In the genomic region with DNA sequence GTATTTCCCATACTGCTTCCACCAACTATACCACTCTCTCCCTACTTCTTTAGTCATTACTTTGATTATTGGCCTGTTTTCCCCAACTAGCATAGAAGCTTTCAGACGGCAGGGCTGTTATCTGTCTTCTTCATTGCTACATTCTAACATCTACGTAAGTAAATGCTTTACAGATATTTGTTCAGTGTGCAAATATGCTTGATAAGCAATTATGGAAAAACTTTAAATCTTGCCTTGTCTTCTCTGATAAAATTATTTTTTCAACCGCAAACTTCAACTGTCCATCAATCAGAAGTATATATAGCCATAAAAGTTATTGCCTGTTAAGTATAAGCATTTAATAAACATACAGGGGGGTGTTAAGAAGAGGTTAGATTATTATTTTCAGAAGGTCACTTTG, we compare ENCODE assay signal across 20 cellular contexts. TPM values are rescaled to one million over a fixed set of nuclear protein-coding genes. Genes with fewer than 3 reads are reported as not detected.
DNase-seq lines count a peak whose midpoint lies in the region; ATAC-seq, FAIRE-seq and TF ChIP-seq lines count a peak whose summit lies in the region.
"Had no signal": no experiment of that assay in that cellular context is flagged by ENCODE, and none has a peak within 500 bp of the region (broad histone marks: within the 10 kb centered on the region; RNA-seq: fewer than 3 reads in every experiment).

No MANE protein-coding gene starts in this region.

- no peak overlapping the region for H3K4me2 ChIP-seq in HepG2 (ENCODE audit: low read depth, low read length)
- no peak overlapping the region for H3K4me2 ChIP-seq in K562 (ENCODE audit: insufficient read depth, low read length)

- no peak overlapping the region for H3K27ac ChIP-seq in HepG2 (ENCODE audit: extremely low read length, insufficient read depth, low read length)
- H3K27ac ChIP-seq in right lobe of liver: no peak overlapping the region
- H3K27ac ChIP-seq in K562 (ENCODE audit: extremely low read depth, low read depth, low read length): no peak overlapping the region
- peak overlapping the region; percentile 14 to 32 for H3K27ac ChIP-seq in testis
- H3K27ac ChIP-seq: BLaER1, C4-2B had no signal

- TF ChIP-seq POLR2A in HepG2 (IDR thresholded peaks at IDR 0.05; ENCODE audit: insufficient read depth in 1 of 2, low read depth in 2 of 2, low read length in 2 of 2) (no peak), right lobe of liver (IDR thresholded peaks at IDR 0.05) (no peak), K562 (conservative IDR thresholded peaks at IDR 0.05) (no peak), testis (IDR thresholded peaks at IDR 0.05) (no peak)

- no peaks in the 10 kb centered on the region; a peak in 1 of 5 replicates for H3K27me3 ChIP-seq in HepG2 (ENCODE audit: control insufficient read depth in 1 of 2, insufficient read depth in 2 of 2, low read length in 2 of 2)
- H3K27me3 ChIP-seq in right lobe of liver: no peaks in the 10 kb centered on the region
- no peaks in the 10 kb centered on the region for H3K27me3 ChIP-seq in K562 (ENCODE audit: control insufficient read depth in 2 of 2, insufficient read depth in 2 of 2, low read length in 2 of 2)
- H3K27me3 ChIP-seq in testis: no peaks in the 10 kb centered on the region
- H3K27me3 ChIP-seq: BLaER1 had no signal

- TF ChIP-seq RAD21 in HepG2 (CRISPR knock-in tag; IDR thresholded peaks at IDR 0.05) (no peak), K562 (CRISPR knock-in tag; conservative IDR thresholded peaks at IDR 0.05 in 1 of 2, IDR thresholded peaks at IDR 0.05 in 1 of 2) (no peak)

- intact Hi-C loops in HepG2 (cut with micrococcal nuclease; ENCODE audit: unreplicated experiment): no loop called here
- intact Hi-C loops in right lobe of liver (cut with DNase I): no loop called here
- intact Hi-C loops in K562 (cut with micrococcal nuclease): no loop called here
- intact Hi-C loops in testis (cut with DNase I; ENCODE audit: low total_unique reads): no loop called here

- H3K9me3 ChIP-seq in HepG2 (ENCODE audit: low read length): no peaks in the 10 kb centered on the region
- no peaks in the 10 kb centered on the region for H3K9me3 ChIP-seq in right lobe of liver
- H3K9me3 ChIP-seq in K562 (replicated peaks; ENCODE audit: control insufficient read depth, insufficient read depth, low read depth, low read length): no peaks in the 10 kb centered on the region
- no peaks in the 10 kb centered on the region for H3K9me3 ChIP-seq in testis
- H3K9me3 ChIP-seq: BLaER1, Caco-2 had no signal

- no TSS peak for BruUV-seq in HepG2 (replicated peaks; lab: Mats Ljungman, UMichigan)
- no TSS peak for BruUV-seq in K562 (replicated peaks; lab: Mats Ljungman, UMichigan)

- H3K9ac ChIP-seq in HepG2 (ENCODE audit: insufficient read depth, low read depth, low read length): no peak overlapping the region
- H3K9ac ChIP-seq in K562 (ENCODE audit: insufficient read depth in 1 of 2, low read depth in 2 of 2, low read length in 2 of 2): no peak overlapping the region
- H3K9ac ChIP-seq: BLaER1 had no signal

- H4K20me1 ChIP-seq in HepG2 (ENCODE audit: insufficient read depth, low read length) (no peaks in the 10 kb centered on the region), K562 (replicated peaks; ENCODE audit: control insufficient read depth, insufficient read depth, low read length) (no peaks in the 10 kb centered on the region)
- H4K20me1 ChIP-seq: BLaER1 had no signal

- FAIRE-seq in HepG2 (lab: Jason Lieb, UNC) (no peak), K562 (lab: Jason Lieb, UNC) (no peak)
- FAIRE-seq: G401.6, GM12892, H54 had no signal

- H2AFZ ChIP-seq in HepG2 (ENCODE audit: low read length) (no peak overlapping the region), K562 (ENCODE audit: low read depth, low read length) (no peak overlapping the region)

- DNase-seq in HepG2 (ENCODE audit: low spot score) (no peak), right lobe of liver (no peak), K562 (ENCODE audit: extremely low read depth in 1 of 4, low spot score in 3 of 4) (no peak), testis (no peak), midbrain (lab: John Stamatoyannopoulos, UW) (no peak), NCI-H1694 treated with DMSO at 0.1 percent for 48 hours (lab: John Stamatoyannopoulos, UW) (no peak)
- DNase-seq: 8988T; Caco-2; CD4-positive, CD25-positive, alpha-beta regulatory T cell; CD8-positive, alpha-beta T cell; DMS153; DND-41; GOT3; HFFc6 had no signal

- no peak for TF ChIP-seq CTCF in HepG2 (CRISPR knock-in tag; IDR thresholded peaks at IDR 0.05)
- no peak for TF ChIP-seq CTCF in right lobe of liver (IDR thresholded peaks at IDR 0.05)
- TF ChIP-seq CTCF in K562 (IDR thresholded peaks at IDR 0.05 in 2 of 3, conservative IDR thresholded peaks at IDR 0.05 in 1 of 3; ENCODE audit: insufficient read depth in 2 of 3, low read depth in 1 of 3, low read length in 3 of 3): no peak
- no peak for TF ChIP-seq CTCF in testis (IDR thresholded peaks at IDR 0.05)

- H3K36me3 ChIP-seq in HepG2 (replicated peaks in 1 of 2; ENCODE audit: control insufficient read depth in 1 of 2, insufficient read depth in 2 of 2, low read length in 2 of 2) (no peaks in the 10 kb centered on the region), right lobe of liver (peaks cover 0 to 4% (median under 1%) of the 10 kb centered on the region in 4 donors), K562 (ENCODE audit: control insufficient read depth, insufficient read depth, low read length) (no peaks in the 10 kb centered on the region), testis (ENCODE audit: low read depth, missing control alignments) (no peaks in the 10 kb centered on the region)
- H3K36me3 ChIP-seq: BLaER1, HAP-1 had no signal

- WGBS in HepG2 (ENCODE audit: low lambda C conversion rate): 71% methylated on average over 3 of the region's 3 CpGs
- 89% methylated on average over 3 of the region's 3 CpGs for WGBS in right lobe of liver (ENCODE audit: insufficient coverage, low coverage, low lambda C conversion rate, missing lambda C conversion rate)
- WGBS in K562 (ENCODE audit: insufficient coverage, low coverage, missing lambda C conversion rate): 4% methylated on average over 3 of the region's 3 CpGs
- WGBS in testis, 2 donors: 68 to 84% methylated on average over 3 of the region's 3 CpGs

- CTCF ChIA-PET in HepG2 (lab: Yijun Ruan, JAX; ENCODE audit: low intra/inter-chr PET ratio, low total read pairs) (no interaction called here), K562 (lab: Yijun Ruan, JAX; ENCODE audit: low intra/inter-chr PET ratio) (no interaction called here)

- no peaks in the 10 kb centered on the region for H3K4me1 ChIP-seq in HepG2 (ENCODE audit: insufficient read depth, low read length)
- H3K4me1 ChIP-seq in right lobe of liver: no peaks in the 10 kb centered on the region
- no peaks in the 10 kb centered on the region for H3K4me1 ChIP-seq in K562 (replicated peaks in 1 of 2; ENCODE audit: control insufficient read depth in 2 of 2, insufficient read depth in 2 of 2, low read length in 2 of 2)
- H3K4me1 ChIP-seq in testis: no peaks in the 10 kb centered on the region
- H3K4me1 ChIP-seq: Caco-2, HAP-1 had no signal

- ATAC-seq in HepG2 (no peak), right lobe of liver (no peak), K562 (no peak)
- ATAC-seq: CD8-positive, alpha-beta T cell had no signal

- H3K4me3 ChIP-seq in HepG2 (replicated peaks in 1 of 3; ENCODE audit: insufficient read depth in 1 of 3, low read depth in 2 of 3, low read length in 3 of 3): no peak overlapping the region
- H3K4me3 ChIP-seq in right lobe of liver: no peak overlapping the region
- no peak overlapping the region for H3K4me3 ChIP-seq in K562
- no peak overlapping the region for H3K4me3 ChIP-seq in testis
- H3K4me3 ChIP-seq: BLaER1, HAP-1 had no signal

- TF ChIP-seq EP300 in HepG2 (IDR thresholded peaks at IDR 0.05; ENCODE audit: low read depth in 2 of 2, low read length in 2 of 2) (no peak), HepG2 (CRISPR knock-in tag; IDR thresholded peaks at IDR 0.05; ENCODE audit: borderline replicate concordance) (no peak), K562 (IDR thresholded peaks at IDR 0.05; ENCODE audit: low read length) (no peak)

- H3K9me1 ChIP-seq in K562 (ENCODE audit: control insufficient read depth, insufficient read depth, low read length): no peaks in the 10 kb centered on the region

- in situ Hi-C loops in HepG2 (cut with HindIII; ENCODE audit: extremely low pct_ligation_motif_present, low pct_unique_long_range_greater_than_20kb): no loop called here
- in situ Hi-C loops in K562 (cut with MboI): no loop called here

- H3K79me2 ChIP-seq in HepG2 (ENCODE audit: insufficient read depth, low read length) (no peaks in the 10 kb centered on the region), K562 (ENCODE audit: control insufficient read depth, insufficient read depth, low read length) (no peaks in the 10 kb centered on the region)

- POLR2A ChIA-PET in HepG2 (lab: Yijun Ruan, JAX): no interaction called here
- POLR2A ChIA-PET in K562 (lab: Yijun Ruan, JAX): interaction anchor here (0.7 kb wide), 1 partner anchor 469 kb away, joined by 3 read pairs; no protein-coding TSS in a partner anchor

RNA-seq across cellular contexts. Expression of a gene that starts 35.7 kb away (rescaled TPM):
- total RNA-seq in HepG2 (2016; rRNA removed; fragmentation: Illumina TruSeq; extraction: Trizol) (7.8 and 8.8 TPM in 2 replicates), right lobe of liver (10 to 100 TPM in 3 of 6 experiments, 1 to 10 TPM in 3; 7.0 to 14.6 (median 9.9) TPM), K562 (2014; rRNA removed) (0.27 and 1.0 TPM in 2 replicates), K562 (2014; rRNA removed; fragmentation: Illumina TruSeq; extraction: Trizol) (0.55 and 1.5 TPM in 2 replicates), K562 (2015; rRNA removed; fragmentation: Illumina TruSeq; extraction: Trizol) (0.40 and 0.41 TPM in 2 replicates), K562 (2021) (1.1 and 1.6 TPM in 2 replicates), testis (10 to 100 TPM; 27.1 to 38.7 TPM)
- total RNA-seq in HepG2 (2016; cell fraction: cytosol; rRNA removed; fragmentation: Illumina TruSeq; extraction: Trizol; ENCODE audit: low read depth): 0.91 and 1.4 TPM in 2 replicates
- 6.3 and 8.0 TPM in 2 replicates for total RNA-seq in HepG2 (2016; cell fraction: insoluble cytoplasmic fraction; rRNA removed; fragmentation: Illumina TruSeq; extraction: Trizol)
- 4.1 and 4.7 TPM in 2 replicates for total RNA-seq in HepG2 (2016; cell fraction: membrane; rRNA removed; fragmentation: Illumina TruSeq; extraction: Trizol)
- total RNA-seq in HepG2 (2016; cell fraction: nucleus; rRNA removed; fragmentation: Illumina TruSeq; extraction: Trizol): 13.6 and 13.7 TPM in 2 replicates
- polyA plus RNA-seq in HepG2 (2011; rRNA removed) (1.4 and 1.6 TPM in 2 replicates), K562 (2011; rRNA removed) (0.60 and 2.7 TPM in 2 replicates), K562 (2014; fragmentation: Illumina TruSeq; extraction: Trizol) (0.82 and 0.97 TPM in 2 replicates), K562 (2014; fragmentation: Nextera tagmentation; extraction: Ambion mirVana) (under 1 TPM; 0.22 to 0.25 TPM), K562 (2014; rRNA removed) (1.0 TPM in 2 replicates), testis (ENCODE audit: insufficient read depth, low read depth, low replicate concordance) (36.4 TPM)
- polyA plus RNA-seq in HepG2 (2011; cell fraction: cytosol; rRNA removed): 0.72 and 0.83 TPM in 2 replicates
- 2.6 and 3.0 TPM in 2 replicates for polyA plus RNA-seq in HepG2 (2011; cell fraction: nucleus; rRNA removed)
- 0.62 and 0.65 TPM in 2 replicates for polyA plus RNA-seq in HepG2 (2012)
- polyA plus RNA-seq in HepG2 (2016; cell fraction: cytosol; fragmentation: Illumina TruSeq; extraction: Trizol; ENCODE audit: low read depth): 0.82 and 0.84 TPM in 2 replicates
- 4.4 and 5.0 TPM in 2 replicates for polyA plus RNA-seq in HepG2 (2016; cell fraction: insoluble cytoplasmic fraction; fragmentation: Illumina TruSeq; extraction: Trizol; ENCODE audit: low read depth)
- 2.4 and 2.9 TPM in 2 replicates for polyA plus RNA-seq in HepG2 (2016; cell fraction: membrane; fragmentation: Illumina TruSeq; extraction: Trizol; ENCODE audit: low read depth)
- polyA plus RNA-seq in HepG2 (2016; cell fraction: nucleus; fragmentation: Illumina TruSeq; extraction: Trizol; ENCODE audit: insufficient read depth, low read depth): 11.1 and 12.6 TPM in 2 replicates
- polyA minus RNA-seq in HepG2 (2011; rRNA and poly(A)+ RNA removed; ENCODE audit: low replicate concordance): 2.9 and 22.9 TPM in 2 replicates
- polyA minus RNA-seq in HepG2 (2011; cell fraction: cytosol; rRNA and poly(A)+ RNA removed): 0.79 and 0.88 TPM in 2 replicates
- polyA minus RNA-seq in HepG2 (2011; cell fraction: nucleus; rRNA and poly(A)+ RNA removed): 3.9 and 6.2 TPM in 2 replicates
- total RNA-seq in K562 (2011; cell fraction: chromatin; rRNA removed; ENCODE audit: low replicate concordance): 5.2 and 5.8 TPM in 2 replicates
- 1.8 and 2.2 TPM in 2 replicates for total RNA-seq in K562 (2011; cell fraction: nucleolus; rRNA removed)
- 3.1 and 4.7 TPM in 2 replicates for total RNA-seq in K562 (2011; cell fraction: nucleoplasm; rRNA removed)
- polyA plus RNA-seq in K562 (2011; cell fraction: cytosol; rRNA removed): 0.50 and 0.61 TPM in 2 replicates
- polyA plus RNA-seq in K562 (2011; cell fraction: nucleus; rRNA removed): 2.2 and 5.6 TPM in 2 replicates
- 0.47 and 0.72 TPM in 2 replicates for polyA plus RNA-seq in K562 (2012)
- polyA minus RNA-seq in K562 (2011; rRNA and poly(A)+ RNA removed): 1.2 and 2.7 TPM in 2 replicates
- polyA minus RNA-seq in K562 (2011; cell fraction: cytosol; rRNA and poly(A)+ RNA removed): 0.27 and 0.57 TPM in 2 replicates
- polyA minus RNA-seq in K562 (2011; cell fraction: nucleus; rRNA and poly(A)+ RNA removed): 1.3 and 2.7 TPM in 2 replicates

Comparison
In these comparisons a context has a peak if more than half of its experiments do, and no peak if none do; other contexts are left out.
1. H3K27ac ChIP-seq: peak in testis (2 of 2); none in HepG2 (single experiment), right lobe of liver (0 of 3) and K562 (single experiment).